20 cellular contexts compared by ENCODE assay signal in the genomic region with DNA sequence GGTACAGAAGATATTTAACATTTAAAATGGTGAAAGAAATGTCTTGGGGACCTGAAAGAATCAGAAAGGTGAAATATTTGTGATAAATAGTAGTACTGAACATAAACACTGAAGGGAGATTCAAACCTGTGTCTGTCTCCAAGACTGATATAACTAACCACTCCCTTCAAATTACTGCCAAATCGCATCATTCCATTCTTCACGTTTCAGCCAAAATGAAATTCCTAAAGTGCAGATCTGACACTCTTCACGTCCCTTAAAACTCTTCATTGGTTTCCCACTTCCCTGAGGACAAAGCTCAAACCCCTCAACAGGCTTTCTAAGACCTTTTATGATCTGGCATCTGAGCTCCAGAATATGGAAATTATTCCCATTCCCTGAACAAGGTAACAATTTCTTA.
"Had no signal": no experiment of that assay in that cellular context is flagged by ENCODE, and none has a peak within 500 bp of the region (broad histone marks: within the 10 kb centered on the region; RNA-seq: fewer than 3 reads in every experiment).

No MANE protein-coding gene starts in this region.

- H3K9me3 ChIP-seq: transverse colon had no signal

- H3K27me3 Mint-ChIP-seq: activated B cell treated with CpG ODN at 0.5 μM for 24 hours; activated CD4-positive, alpha-beta memory T cell treated with anti-CD3 and anti-CD28 coated beads for 36 hours; activated CD8-positive, alpha-beta memory T cell treated with anti-CD3 and anti-CD28 coated beads, Interleukin-2, amount 10 ng/mL, durations not matched to agents 7 days and 5 days; activated naive CD8-positive, alpha-beta T cell treated with anti-CD3 and anti-CD28 coated beads for 36 hours; brain had no signal

- H3K36me3 Mint-ChIP-seq: activated CD4-positive, alpha-beta memory T cell treated with anti-CD3 and anti-CD28 coated beads for 36 hours; activated CD8-positive, alpha-beta memory T cell treated with anti-CD3 and anti-CD28 coated beads, Interleukin-2, amount 10 ng/mL, durations not matched to agents 7 days and 5 days; activated naive CD8-positive, alpha-beta T cell treated with anti-CD3 and anti-CD28 coated beads for 36 hours had no signal

- H3K4me3 Mint-ChIP-seq: activated B cell treated with CpG ODN at 0.5 μM for 24 hours; activated CD4-positive, alpha-beta memory T cell treated with anti-CD3 and anti-CD28 coated beads for 36 hours; activated CD8-positive, alpha-beta memory T cell treated with anti-CD3 and anti-CD28 coated beads, Interleukin-2, amount 10 ng/mL, durations not matched to agents 7 days and 5 days; activated naive CD8-positive, alpha-beta T cell treated with anti-CD3 and anti-CD28 coated beads for 36 hours; activated T-helper 17 cell treated with anti-CD3 and anti-CD28 coated beads, Interleukin-2, amount 50 U/mL, for 72 hours; brain; nephron progenitor cell had no signal

- ATAC-seq: activated CD8-positive, alpha-beta memory T cell treated with anti-CD3 and anti-CD28 coated beads, Interleukin-2, amount 10 ng/mL, durations not matched to agents 7 days and 5 days; activated T-helper 17 cell treated with anti-CD3 and anti-CD28 coated beads, Interleukin-2, amount 50 U/mL, for 72 hours; stimulated activated naive CD8-positive, alpha-beta T cell treated with anti-CD3 and anti-CD28 coated beads, Interleukin-15, Interleukin-2, amounts not matched to agents 100 U/mL and 50 U/mL, for 24 hours had no signal

- H3K4me1 Mint-ChIP-seq: activated B cell treated with CpG ODN at 0.5 μM for 24 hours; activated CD8-positive, alpha-beta memory T cell treated with anti-CD3 and anti-CD28 coated beads, Interleukin-2, amount 10 ng/mL, durations not matched to agents 7 days and 5 days; activated naive CD8-positive, alpha-beta T cell treated with anti-CD3 and anti-CD28 coated beads for 36 hours; activated T-helper 17 cell treated with anti-CD3 and anti-CD28 coated beads, Interleukin-2, amount 50 U/mL, for 72 hours; nephron progenitor cell had no signal

- H3K27ac Mint-ChIP-seq: activated B cell treated with CpG ODN at 0.5 μM for 24 hours; activated CD4-positive, alpha-beta memory T cell treated with anti-CD3 and anti-CD28 coated beads for 36 hours; activated CD8-positive, alpha-beta memory T cell treated with anti-CD3 and anti-CD28 coated beads, Interleukin-2, amount 10 ng/mL, durations not matched to agents 7 days and 5 days; activated naive CD8-positive, alpha-beta T cell treated with anti-CD3 and anti-CD28 coated beads for 36 hours; activated T-helper 17 cell treated with anti-CD3 and anti-CD28 coated beads, Interleukin-2, amount 50 U/mL, for 72 hours; nephron progenitor cell had no signal

- DNase-seq: activated B cell treated with CpG ODN at 0.5 μM for 24 hours; activated CD4-positive, alpha-beta memory T cell treated with anti-CD3 and anti-CD28 coated beads for 36 hours; activated CD4-positive, alpha-beta T cell treated with anti-CD3 and anti-CD28 coated beads for 4 hours; activated CD8-positive, alpha-beta memory T cell treated with anti-CD3 and anti-CD28 coated beads, Interleukin-2, amount 10 ng/mL, durations not matched to agents 7 days and 5 days; activated naive CD4-positive, alpha-beta T cell; activated naive CD8-positive, alpha-beta T cell treated with anti-CD3 and anti-CD28 coated beads for 36 hours; activated T-cell treated with anti-CD3 and anti-CD28 coated beads, Interleukin-2, amount 50 U/mL, for 1 hour; amygdala; central memory CD4-positive, alpha-beta T cell; dorsolateral prefrontal cortex; foreskin fibroblast; hippocampal formation; nephron progenitor cell; nucleus accumbens; posterior cingulate gyrus; stimulated activated naive CD8-positive, alpha-beta T cell treated with anti-CD3 and anti-CD28 coated beads, Interleukin-15, Interleukin-2, amounts not matched to agents 100 U/mL and 50 U/mL, for 24 hours; transverse colon had no signal

- H3K9me3 Mint-ChIP-seq: activated B cell treated with CpG ODN at 0.5 μM for 24 hours; activated CD4-positive, alpha-beta memory T cell treated with anti-CD3 and anti-CD28 coated beads for 36 hours; activated naive CD8-positive, alpha-beta T cell treated with anti-CD3 and anti-CD28 coated beads for 36 hours; nephron progenitor cell had no signal

- H3K4me3 ChIP-seq: dorsolateral prefrontal cortex, lung, transverse colon had no signal

- H3K27me3 ChIP-seq: transverse colon had no signal

- H3K36me3 ChIP-seq: transverse colon had no signal
